Comparison of ENCODE assay signal across 24 cellular contexts in the genomic region with DNA sequence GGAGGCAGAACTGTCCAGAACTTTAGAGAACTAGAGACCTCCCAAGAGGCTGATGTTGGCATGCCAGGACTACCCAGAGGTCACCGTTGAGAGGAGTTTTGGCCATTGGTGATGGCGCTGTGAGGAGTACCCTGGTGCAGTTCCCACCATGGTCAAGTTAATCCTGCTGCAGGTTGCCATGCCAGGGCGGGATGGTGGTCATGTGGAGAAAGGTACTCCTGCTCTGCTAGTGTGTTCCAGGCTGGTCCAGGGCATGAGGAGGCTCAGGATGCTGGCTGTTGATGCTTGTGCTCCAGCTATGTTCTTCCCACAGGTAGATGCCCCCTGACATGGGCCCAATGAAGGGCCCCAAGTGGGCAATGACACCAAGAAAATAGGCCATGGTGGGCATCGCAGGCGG. TPM values are rescaled to one million over a fixed set of nuclear protein-coding genes. Genes with fewer than 3 reads are reported as not detected.
"Had no signal": no experiment of that assay in that cellular context is flagged by ENCODE, and none has a peak within 500 bp of the region (broad histone marks: within the 10 kb centered on the region; RNA-seq: fewer than 3 reads in every experiment).

No MANE protein-coding gene starts in this region.

- H3K9ac ChIP-seq: SK-N-SH had no signal

- DNase-seq: IMR-90, Karpas-422, KG1, MM.1S, NCI-H1092 treated with DMSO at 0.1 percent for 48 hours, NCI-H1436, NCI-H187, NCI-H2029, NCI-H2081 treated with DMSO at 0.1 percent for 48 hours, NCI-H2227 treated with DMSO at 0.1 percent for 48 hours, NCI-H510A, NCI-H524 treated with DMSO at 0.1 percent for 48 hours, NCI-H69, NCI-H774, Right ventricle myocardium superior, RPMI8226, SIG-M5, SK-N-SH, SW 1271 had no signal

- H3K4me2 ChIP-seq: SK-N-SH had no signal

- ATAC-seq: HepG2 had no signal

- FAIRE-seq: HepG2, RCC 7860 had no signal

- H3K9me3 ChIP-seq: SK-N-SH had no signal

RNA-seq across cellular contexts. Expression of gene SEZ6, which starts 50.4 kb away (rescaled TPM):
- total RNA-seq: HepG2, HT1080, IMR-90, M059J, Right ventricle myocardium superior, SK-MEL-5 had no signal
- polyA plus RNA-seq: HepG2, IMR-90 had no signal
